In the genomic region with DNA sequence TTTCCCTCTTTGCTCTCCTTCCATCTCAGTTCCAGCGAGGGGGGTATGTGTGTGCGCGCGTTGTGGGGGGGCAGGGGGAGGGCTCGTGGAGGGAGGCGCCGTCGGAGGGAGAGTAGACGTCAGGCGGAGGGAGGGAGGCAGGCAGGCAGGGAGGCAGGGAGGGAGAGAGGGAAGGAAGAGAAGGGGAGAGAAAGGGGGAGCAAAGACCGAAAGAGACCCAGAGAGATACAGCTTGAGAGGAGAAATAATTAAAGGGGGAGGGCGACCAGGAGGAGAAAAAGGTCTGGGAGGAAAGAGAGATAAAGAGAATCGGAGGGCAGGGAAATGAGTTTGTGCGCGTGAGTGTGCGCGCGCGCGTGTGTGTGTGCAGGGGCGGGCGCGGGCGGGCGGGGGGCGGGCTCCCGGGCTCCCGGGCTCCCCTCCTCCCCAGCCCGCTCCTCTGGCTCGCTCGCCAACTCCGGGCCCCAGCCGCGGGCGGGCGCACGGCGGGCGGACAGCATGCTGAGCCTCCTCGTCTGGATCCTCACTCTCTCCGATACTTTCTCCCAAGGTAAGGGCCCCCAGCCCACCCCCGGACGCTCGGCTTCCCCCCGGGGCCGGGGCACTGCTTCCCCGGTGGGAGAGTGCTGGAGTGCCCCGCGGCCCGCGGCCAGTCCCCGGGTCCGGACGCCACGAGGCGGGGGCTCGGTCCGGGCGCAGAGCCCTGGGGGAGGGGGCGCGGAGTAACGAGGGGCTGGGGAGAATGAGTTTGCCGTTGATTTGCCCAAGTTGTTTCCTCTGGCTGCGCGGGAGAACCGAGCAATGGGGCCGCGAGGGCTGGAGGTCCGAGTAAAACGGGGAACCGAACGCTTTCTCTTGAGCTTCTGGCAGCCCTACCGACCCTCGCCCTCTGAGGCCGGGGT, we compare ENCODE assay signal across 1 cellular context.
TF ChIP-seq lines count a peak whose summit lies in the region.

TSS of gene KIRREL1 (plus strand) at position 467 of the 902 bp plus-strand sequence. CDS start at position 499, 32 bp downstream.

TF ChIP-seq in GM23338, 12 proteins besides CTCF, POLR2A, EP300 and RAD21 (continued from another document):
- no peak for TF ChIP-seq ZNF462 (CRISPR knock-in tag; IDR thresholded peaks at IDR 0.05)
- TF ChIP-seq ZNF114 (CRISPR knock-in tag; IDR thresholded peaks at IDR 0.05): no peak
